ENCODE assay signal across 18 cellular contexts in the genomic region with DNA sequence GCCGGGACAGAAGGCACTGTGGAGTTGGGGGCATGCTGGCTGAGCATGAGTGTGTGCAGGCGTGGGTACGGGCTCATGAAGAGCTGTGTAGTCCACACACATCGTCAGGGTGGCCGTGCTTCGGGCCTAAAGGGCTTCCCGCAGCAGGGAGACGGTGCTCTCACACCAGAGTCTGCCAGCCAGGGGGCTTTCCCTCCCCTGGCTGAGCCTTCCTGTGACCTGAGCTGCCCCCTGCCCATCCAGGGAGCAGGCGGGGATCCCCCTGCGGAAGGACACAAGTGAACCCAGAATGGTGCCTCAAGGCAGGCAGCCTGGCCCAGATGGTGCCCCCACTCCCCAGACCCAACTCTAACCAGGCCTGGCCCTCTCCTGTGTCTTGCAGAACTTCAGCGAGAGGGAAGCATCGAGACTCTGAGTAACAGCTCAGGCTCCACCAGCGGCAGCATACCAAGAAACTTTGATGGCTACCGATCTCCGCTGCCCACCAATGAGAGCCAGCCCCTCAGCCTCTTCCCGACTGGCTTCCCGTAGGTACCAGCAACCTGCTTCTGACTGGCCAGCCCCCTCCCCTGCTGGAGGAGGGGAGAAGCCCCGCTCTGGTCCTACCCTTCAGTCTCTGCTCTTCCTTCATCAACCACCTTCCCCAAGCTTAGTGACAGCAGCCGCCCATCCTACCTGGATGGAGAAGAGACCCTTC. TPM values are rescaled to one million over a fixed set of nuclear protein-coding genes. Genes with fewer than 3 reads are reported as not detected.
DNase-seq lines count a peak whose midpoint lies in the region; ATAC-seq, FAIRE-seq and TF ChIP-seq lines count a peak whose summit lies in the region.
"Had no signal": no experiment of that assay in that cellular context is flagged by ENCODE, and none has a peak within 500 bp of the region (broad histone marks: within the 10 kb centered on the region; RNA-seq: fewer than 3 reads in every experiment).

No MANE protein-coding gene starts in this region.

- POLR2A ChIA-PET in Panc1 (lab: Charles Lee), result no interaction called here

- no peaks in the 10 kb centered on the region for H3K9me3 ChIP-seq in Panc1 (ENCODE audit: control insufficient read depth, insufficient read depth, low read depth, low read length)
- H3K9me3 ChIP-seq: A549 had no signal

- DNase-seq in HTR-8/SVneo (ENCODE audit: insufficient read length, low spot score) (no peak), Panc1 (ENCODE audit: low read depth, low spot score) (no peak), glutamatergic neuron (peak; percentile 16), retina (peak; percentile 32), head of caudate nucleus (no peak), DMS153 treated with DMSO at 0.1 percent for 48 hours (lab: John Stamatoyannopoulos, UW; ENCODE audit: unreplicated experiment) (no peak)
- DNase-seq: CD8-positive, alpha-beta T cell; COR-L47; DMS53; GF-D8; HCEC 1CT; HFFc6 had no signal

- ATAC-seq in Panc1 (no peak), GM21619 (IDR thresholded peaks at IDR 0.05; ENCODE audit: unreplicated experiment) (no peak)
- ATAC-seq: A549; CD8-positive, alpha-beta T cell had no signal

- H3K27me3 Mint-ChIP-seq in glutamatergic neuron (ENCODE audit: unreplicated experiment), result peaks cover 22% of the 10 kb centered on the region

- H3K27ac Mint-ChIP-seq in glutamatergic neuron (ENCODE audit: unreplicated experiment), result no peak overlapping the region
- H3K27ac Mint-ChIP-seq: CD14-positive monocyte; CD8-positive, alpha-beta T cell; HFFc6 had no signal

- H3K4me3 Mint-ChIP-seq in glutamatergic neuron (ENCODE audit: unreplicated experiment), result no peak overlapping the region
- H3K4me3 Mint-ChIP-seq: CD14-positive monocyte; CD8-positive, alpha-beta T cell; HFFc6 had no signal

- BruUV-seq in Panc1 (replicated peaks; lab: Mats Ljungman, UMichigan), result no TSS peak

- no peaks in the 10 kb centered on the region for H3K27me3 ChIP-seq in Panc1 (ENCODE audit: control insufficient read depth, insufficient read depth, low read length)

- peak; percentile 33 for FAIRE-seq in HTR-8/SVneo (lab: Jason Lieb, UNC)
- FAIRE-seq: A549, GM19239 had no signal

- H3K9me3 Mint-ChIP-seq in glutamatergic neuron (ENCODE audit: unreplicated experiment), result peaks cover 6% of the 10 kb centered on the region
- H3K9me3 Mint-ChIP-seq: CD8-positive, alpha-beta T cell; HFFc6; IgD-negative memory B cell had no signal

- peaks cover 3% of the 10 kb centered on the region for H3K4me1 Mint-ChIP-seq in glutamatergic neuron (ENCODE audit: low read depth, unreplicated experiment)

- intact Hi-C loops in Panc1 (cut with micrococcal nuclease; ENCODE audit: unreplicated experiment), result loop anchor here (10.0 kb wide), 1 partner anchor 387 kb away; no protein-coding TSS in a partner anchor
- intact Hi-C loops in head of caudate nucleus (cut with DNase I), result loop anchor here (10.0 kb wide), 2 partner anchors 377 to 647 kb away; no protein-coding TSS in a partner anchor

- H3K4me1 ChIP-seq in Panc1 (ENCODE audit: control insufficient read depth, insufficient read depth, low read length), result peaks cover 36% of the 10 kb centered on the region

- CTCF ChIA-PET in Panc1 (lab: Charles Lee), result interaction anchor here (0.6 kb wide), 1 partner anchor 11 kb away, joined by 6 read pairs; no protein-coding TSS in a partner anchor

- H3K36me3 ChIP-seq in Panc1 (ENCODE audit: control insufficient read depth, insufficient read depth, low read length), result no peaks in the 10 kb centered on the region

- H3K27ac ChIP-seq in Panc1 (ENCODE audit: low read length), result peak overlapping the region; percentile 29; the same call in 1 of the 2 replicates
- H3K27ac ChIP-seq: A549, HL-60 had no signal

- H3K36me3 Mint-ChIP-seq in glutamatergic neuron (ENCODE audit: unreplicated experiment), result no peaks in the 10 kb centered on the region

- in situ Hi-C loops in Panc1 (cut with HindIII; ENCODE audit: low pct_unique_long_range_greater_than_20kb, low sequenced_read_pairs), result no loop called here

- TF ChIP-seq CTCF in Panc1 (IDR thresholded peaks at IDR 0.05) (no peak), glutamatergic neuron (IDR thresholded peaks at IDR 0.05; ENCODE audit: partially characterized antibody, unreplicated experiment) (no peak)

- H3K4me3 ChIP-seq in Panc1 (ENCODE audit: low read depth in 2 of 2, low read length in 2 of 2), result no peak overlapping the region
- H3K4me3 ChIP-seq: A549 had no signal

RNA-seq across cellular contexts. Expression of a gene that starts 7.9 kb away (rescaled TPM):
- 35.6 TPM for total RNA-seq in Panc1 (2021; ENCODE audit: unreplicated experiment)
- 30.7 TPM for polyA plus RNA-seq in Panc1 (2012; ENCODE audit: insufficient read length)
- 5.4 TPM for total RNA-seq in glutamatergic neuron (ENCODE audit: unreplicated experiment)
- total RNA-seq: CD8-positive, alpha-beta T cell had no signal
- polyA plus RNA-seq: CD14-positive monocyte, IgD-negative memory B cell had no signal

Comparison
In these comparisons a context has a peak if more than half of its experiments do, and no peak if none do; other contexts are left out.
1. DNase-seq: peak in glutamatergic neuron (single experiment) and retina (single experiment); none in HTR-8/SVneo (single experiment), Panc1 (single experiment), head of caudate nucleus (0 of 42) and DMS153 treated with DMSO at 0.1 percent for 48 hours (single experiment).